1 cellular context compared by ENCODE assay signal in genomic region chr12:15706010-15706676, GRCh38.
TF ChIP-seq lines count a peak whose summit lies in the region.

No MANE protein-coding gene starts in this region.

TF ChIP-seq in HEK293, 187 proteins besides CTCF, POLR2A, EP300 and RAD21 (continued from another document):
- peak; percentile 38; the same call in 1 of the 2 replicates for TF ChIP-seq GLIS1 (tag by site-specific recombination; IDR thresholded peaks at IDR 0.05)
- peak; percentile 37; the same call in 1 of the 2 replicates for TF ChIP-seq SP3 (tag by site-specific recombination; IDR thresholded peaks at IDR 0.05)
- TF ChIP-seq, protein P1, sequence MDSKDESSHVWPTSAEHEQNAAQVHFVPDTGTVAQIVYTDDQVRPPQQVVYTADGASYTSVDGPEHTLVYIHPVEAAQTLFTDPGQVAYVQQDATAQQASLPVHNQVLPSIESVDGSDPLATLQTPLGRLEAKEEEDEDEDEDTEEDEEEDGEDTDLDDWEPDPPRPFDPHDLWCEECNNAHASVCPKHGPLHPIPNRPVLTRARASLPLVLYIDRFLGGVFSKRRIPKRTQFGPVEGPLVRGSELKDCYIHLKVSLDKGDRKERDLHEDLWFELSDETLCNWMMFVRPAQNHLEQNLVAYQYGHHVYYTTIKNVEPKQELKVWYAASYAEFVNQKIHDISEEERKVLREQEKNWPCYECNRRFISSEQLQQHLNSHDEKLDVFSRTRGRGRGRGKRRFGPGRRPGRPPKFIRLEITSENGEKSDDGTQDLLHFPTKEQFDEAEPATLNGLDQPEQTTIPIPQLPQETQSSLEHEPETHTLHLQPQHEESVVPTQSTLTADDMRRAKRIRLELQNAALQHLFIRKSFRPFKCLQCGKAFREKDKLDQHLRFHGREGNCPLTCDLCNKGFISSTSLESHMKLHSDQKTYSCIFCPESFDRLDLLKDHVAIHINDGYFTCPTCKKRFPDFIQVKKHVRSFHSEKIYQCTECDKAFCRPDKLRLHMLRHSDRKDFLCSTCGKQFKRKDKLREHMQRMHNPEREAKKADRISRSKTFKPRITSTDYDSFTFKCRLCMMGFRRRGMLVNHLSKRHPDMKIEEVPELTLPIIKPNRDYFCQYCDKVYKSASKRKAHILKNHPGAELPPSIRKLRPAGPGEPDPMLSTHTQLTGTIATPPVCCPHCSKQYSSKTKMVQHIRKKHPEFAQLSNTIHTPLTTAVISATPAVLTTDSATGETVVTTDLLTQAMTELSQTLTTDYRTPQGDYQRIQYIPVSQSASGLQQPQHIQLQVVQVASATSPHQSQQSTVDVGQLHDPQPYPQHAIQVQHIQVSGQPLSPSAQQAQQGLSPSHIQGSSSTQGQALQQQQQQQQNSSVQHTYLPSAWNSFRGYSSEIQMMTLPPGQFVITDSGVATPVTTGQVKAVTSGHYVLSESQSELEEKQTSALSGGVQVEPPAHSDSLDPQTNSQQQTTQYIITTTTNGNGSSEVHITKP (tag by site-specific recombination; IDR thresholded peaks at IDR 0.05), result peak; percentile 79; the same call in 1 of the 2 replicates
